9 cellular contexts compared by ENCODE assay signal in genomic region chr16:3165111-3165822, GRCh38. TPM values are rescaled to one million over a fixed set of nuclear protein-coding genes. Genes with fewer than 3 reads are reported as not detected.
DNase-seq lines count a peak whose midpoint lies in the region; ATAC-seq and TF ChIP-seq lines count a peak whose summit lies in the region.
"Had no signal": no experiment of that assay in that cellular context is flagged by ENCODE, and none has a peak within 500 bp of the region (broad histone marks: within the 10 kb centered on the region; RNA-seq: fewer than 3 reads in every experiment).

No MANE protein-coding gene starts in this region.

- H3K4me1 Mint-ChIP-seq in activated CD4-positive, alpha-beta T cell treated with anti-CD3 and anti-CD28 coated beads, Interleukin-2, amount 10 ng/mL, durations not matched to agents 7 days and 5 days: peaks cover 26% of the 10 kb centered on the region
- no peaks in the 10 kb centered on the region for H3K4me1 Mint-ChIP-seq in glutamatergic neuron (ENCODE audit: low read depth, unreplicated experiment)

- H3K27me3 Mint-ChIP-seq in activated CD4-positive, alpha-beta T cell treated with anti-CD3 and anti-CD28 coated beads, Interleukin-2, amount 10 ng/mL, durations not matched to agents 7 days and 5 days: peaks cover 25% of the 10 kb centered on the region
- H3K27me3 Mint-ChIP-seq in glutamatergic neuron (ENCODE audit: unreplicated experiment): peaks cover 8% of the 10 kb centered on the region

- H3K9me3 Mint-ChIP-seq in activated CD4-positive, alpha-beta T cell treated with anti-CD3 and anti-CD28 coated beads, Interleukin-2, amount 10 ng/mL, durations not matched to agents 7 days and 5 days: no peaks in the 10 kb centered on the region
- peaks cover 5% of the 10 kb centered on the region for H3K9me3 Mint-ChIP-seq in glutamatergic neuron (ENCODE audit: unreplicated experiment)

- H3K27ac ChIP-seq in Peyer's patch: no peak overlapping the region
- no peak overlapping the region for H3K27ac ChIP-seq in smooth muscle cell (ENCODE audit: low read depth)

- WGBS in smooth muscle cell (ENCODE audit: low lambda C conversion rate): 85% methylated on average over 12 of the region's 12 CpGs

- H3K4me1 ChIP-seq in Peyer's patch (peaks cover 0 to 1% (median under 1%) of the 10 kb centered on the region in 4 donors), smooth muscle cell (ENCODE audit: low read depth) (no peaks in the 10 kb centered on the region)

- H4K20me1 ChIP-seq in smooth muscle cell (ENCODE audit: low read depth): no peaks in the 10 kb centered on the region

- H3K9me3 ChIP-seq in Peyer's patch (no peaks in the 10 kb centered on the region), smooth muscle cell (replicated peaks; ENCODE audit: low read depth) (no peaks in the 10 kb centered on the region)

- H3K4me3 ChIP-seq in Peyer's patch (peak overlapping the region in 3 of 4 donors; percentile 35 to 38 (median 36)), smooth muscle cell (peak overlapping the region; percentile 34)

- H3K36me3 ChIP-seq in Peyer's patch (no peaks in the 10 kb centered on the region), smooth muscle cell (ENCODE audit: low read depth) (no peaks in the 10 kb centered on the region)

- H2AFZ ChIP-seq in smooth muscle cell (ENCODE audit: low read depth): peak overlapping the region; percentile 89

- no peak overlapping the region for H3K4me3 Mint-ChIP-seq in activated CD4-positive, alpha-beta T cell treated with anti-CD3 and anti-CD28 coated beads, Interleukin-2, amount 10 ng/mL, durations not matched to agents 7 days and 5 days
- H3K4me3 Mint-ChIP-seq in glutamatergic neuron (ENCODE audit: unreplicated experiment): peak overlapping the region; percentile 34

- H3K9ac ChIP-seq in smooth muscle cell (ENCODE audit: low read depth): no peak overlapping the region

- TF ChIP-seq CTCF in Peyer's patch (IDR thresholded peaks at IDR 0.05) (no peak), glutamatergic neuron (IDR thresholded peaks at IDR 0.05; ENCODE audit: partially characterized antibody, unreplicated experiment) (no peak), smooth muscle cell (IDR thresholded peaks at IDR 0.05; ENCODE audit: borderline replicate concordance, insufficient read depth, poor library complexity, severe bottlenecking) (no peak)

- TF ChIP-seq POLR2A in Peyer's patch (IDR thresholded peaks at IDR 0.05): no peak

- H3K79me2 ChIP-seq in smooth muscle cell (ENCODE audit: low read depth): no peaks in the 10 kb centered on the region

- DNase-seq in activated CD4-positive, alpha-beta T cell treated with anti-CD3 and anti-CD28 coated beads, Interleukin-2, amount 10 ng/mL, durations not matched to agents 7 days and 5 days: no peak
- no peak for DNase-seq in activated CD4-positive, alpha-beta T cell treated with anti-CD3 and anti-CD28 coated beads, Interleukin-2, amount 50 U/mL, for 4 hours
- DNase-seq in Peyer's patch: no peak
- DNase-seq in glutamatergic neuron: no peak
- no peak for DNase-seq in smooth muscle cell (lab: John Stamatoyannopoulos, UW; ENCODE audit: unreplicated experiment)
- DNase-seq in NCI-H187 (lab: John Stamatoyannopoulos, UW): no peak
- DNase-seq: NCI-H526 treated with DMSO at 0.1 percent for 48 hours had no signal

- CTCF ChIA-PET in activated CD4-positive, alpha-beta T cell treated with anti-CD3 and anti-CD28 coated beads, Interleukin-2, amount 10 ng/mL, durations not matched to agents 7 days and 5 days (lab: Charles Lee): interaction anchor here (0.6 to 1.2 kb wide), 2 partner anchors 15 to 69 kb away, joined by 3 to 5 read pairs; no protein-coding TSS in a partner anchor

- no peaks in the 10 kb centered on the region for H3K36me3 Mint-ChIP-seq in activated CD4-positive, alpha-beta T cell treated with anti-CD3 and anti-CD28 coated beads, Interleukin-2, amount 10 ng/mL, durations not matched to agents 7 days and 5 days (ENCODE audit: low read depth)
- H3K36me3 Mint-ChIP-seq in glutamatergic neuron (ENCODE audit: unreplicated experiment): no peaks in the 10 kb centered on the region

- H3K27me3 ChIP-seq in Peyer's patch (peaks cover 0 to 6% of the 10 kb centered on the region in 2 donors), smooth muscle cell (ENCODE audit: low read depth) (peaks cover 23% of the 10 kb centered on the region)

- no peaks in the 10 kb centered on the region for H3F3A ChIP-seq in smooth muscle cell (ENCODE audit: low read depth)

- ATAC-seq in HG03460 (IDR thresholded peaks at IDR 0.05; ENCODE audit: unreplicated experiment): no peak
- no peak for ATAC-seq in HG03432 (IDR thresholded peaks at IDR 0.05; ENCODE audit: unreplicated experiment)

- H3K27ac Mint-ChIP-seq in activated CD4-positive, alpha-beta T cell treated with anti-CD3 and anti-CD28 coated beads, Interleukin-2, amount 10 ng/mL, durations not matched to agents 7 days and 5 days: peak overlapping the region; percentile 71
- no peak overlapping the region for H3K27ac Mint-ChIP-seq in glutamatergic neuron (ENCODE audit: unreplicated experiment)

- peak overlapping the region; percentile 78 for H3K4me2 ChIP-seq in smooth muscle cell

- POLR2A ChIA-PET in activated CD4-positive, alpha-beta T cell treated with anti-CD3 and anti-CD28 coated beads, Interleukin-2, amount 10 ng/mL, durations not matched to agents 7 days and 5 days (lab: Charles Lee): no interaction called here

RNA-seq across cellular contexts. Expression of gene OR1F1, which starts 22.7 kb away (rescaled TPM):
- total RNA-seq in activated CD4-positive, alpha-beta T cell treated with anti-CD3 and anti-CD28 coated beads, Interleukin-2, amount 10 ng/mL, durations not matched to agents 7 days and 5 days: not detected
- total RNA-seq in Peyer's patch (not detected), glutamatergic neuron (ENCODE audit: unreplicated experiment) (not detected), smooth muscle cell (not detected in 2 replicates)
- not detected in 2 replicates for polyA plus RNA-seq in smooth muscle cell

RNA-seq across cellular contexts. Expression of gene ZNF213, which starts 30.4 kb away (rescaled TPM):
- 10 to 100 TPM in 1 of 2 experiments, 1 to 10 TPM in 1; 9.9 to 11.1 TPM for total RNA-seq in activated CD4-positive, alpha-beta T cell treated with anti-CD3 and anti-CD28 coated beads, Interleukin-2, amount 10 ng/mL, durations not matched to agents 7 days and 5 days
- 10 to 100 TPM; 14.9 to 40.6 (median 18.4) TPM for total RNA-seq in Peyer's patch
- total RNA-seq in glutamatergic neuron (ENCODE audit: unreplicated experiment): 18.7 TPM
- 4.4 and 9.2 TPM in 2 replicates for total RNA-seq in smooth muscle cell
- polyA plus RNA-seq in smooth muscle cell: 8.3 and 9.6 TPM in 2 replicates

RNA-seq across cellular contexts. Expression of gene ZNF205, which starts 52.9 kb away (rescaled TPM):
- not detected for total RNA-seq in activated CD4-positive, alpha-beta T cell treated with anti-CD3 and anti-CD28 coated beads, Interleukin-2, amount 10 ng/mL, durations not matched to agents 7 days and 5 days
- total RNA-seq in Peyer's patch (10 to 100 TPM in 3 of 4 donors, 1 to 10 TPM in 1; 5.0 to 24.6 (median 16.2) TPM), glutamatergic neuron (ENCODE audit: unreplicated experiment) (31.6 TPM), smooth muscle cell (7.2 and 7.9 TPM in 2 replicates)
- 11.9 and 12.8 TPM in 2 replicates for polyA plus RNA-seq in smooth muscle cell
